ENCODE assay signal across 12 cellular contexts in genomic region chr5:68265347-68265746, GRCh38. TPM values are rescaled to one million over a fixed set of nuclear protein-coding genes. Genes with fewer than 3 reads are reported as not detected.
A peak's percentile ranks its signal among the peaks of the same experiment; 100 is the strongest.
DNase-seq lines count a peak whose midpoint lies in the region; ATAC-seq, FAIRE-seq and TF ChIP-seq lines count a peak whose summit lies in the region.
"Had no signal": no experiment of that assay in that cellular context is flagged by ENCODE, and none has a peak within 500 bp of the region (broad histone marks: within the 10 kb centered on the region; RNA-seq: fewer than 3 reads in every experiment).

No MANE protein-coding gene starts in this region.

- H3K4me2 ChIP-seq in HepG2 (ENCODE audit: low read depth, low read length): no peak overlapping the region

- H3K9me3 Mint-ChIP-seq in MCF 10A (ENCODE audit: unreplicated experiment): no peaks in the 10 kb centered on the region
- no peaks in the 10 kb centered on the region for H3K9me3 Mint-ChIP-seq in stimulated activated naive CD8-positive, alpha-beta T cell treated with anti-CD3 and anti-CD28 coated beads, Interleukin-15, amount 100 ng/mL, for 72 hours
- H3K9me3 Mint-ChIP-seq: activated T-helper 1 cell treated with anti-CD3 and anti-CD28 coated beads, Interleukin-12 subunit alpha, Interleukin-12 subunit beta, Interleukin-2, Interleukin-4 antibody, amounts not matched to agents 30 ng/mL and 10 ng/mL and 1 ng/mL, durations not matched to agents 14 hours and 24 hours and 36 hours had no signal

- peak overlapping the region; percentile 91 for H3K27ac Mint-ChIP-seq in MCF 10A (ENCODE audit: low read depth, unreplicated experiment)
- H3K27ac Mint-ChIP-seq in stimulated activated naive CD8-positive, alpha-beta T cell treated with anti-CD3 and anti-CD28 coated beads, Interleukin-15, amount 100 ng/mL, for 72 hours: peak overlapping the region; percentile 42 to 72

- peaks cover 68% of the 10 kb centered on the region for H3K4me1 Mint-ChIP-seq in MCF 10A (ENCODE audit: insufficient read depth, unreplicated experiment)
- H3K4me1 Mint-ChIP-seq in stimulated activated naive CD8-positive, alpha-beta T cell treated with anti-CD3 and anti-CD28 coated beads, Interleukin-15, amount 100 ng/mL, for 72 hours: peaks cover 68% of the 10 kb centered on the region

- POLR2A ChIA-PET in MCF 10A (lab: Yijun Ruan, JAX): interaction anchor here (1.2 to 1.3 kb wide), 2 partner anchors 15 to 52 kb away, joined by 3 to 4 read pairs; no protein-coding TSS in a partner anchor
- POLR2A ChIA-PET in HepG2 (lab: Yijun Ruan, JAX): no interaction called here

- no peak for TF ChIP-seq POLR2A in HepG2 (IDR thresholded peaks at IDR 0.05; ENCODE audit: insufficient read depth in 1 of 2, low read depth in 2 of 2, low read length in 2 of 2)

- ATAC-seq in HepG2 (peak; percentile 42), HG03520 (IDR thresholded peaks at IDR 0.05; ENCODE audit: unreplicated experiment) (no peak)
- no peak for ATAC-seq in stimulated activated naive CD8-positive, alpha-beta T cell treated with anti-CD3 and anti-CD28 coated beads, Interleukin-15, amount 100 ng/mL, for 72 hours

- no peaks in the 10 kb centered on the region; the same call in 1 of the 2 replicates for H4K20me1 ChIP-seq in HepG2 (ENCODE audit: insufficient read depth, low read length)

- no peak overlapping the region for H3K4me3 ChIP-seq in HepG2 (replicated peaks in 1 of 3; ENCODE audit: insufficient read depth in 1 of 3, low read depth in 2 of 3, low read length in 3 of 3)

- TF ChIP-seq RAD21 in HepG2 (CRISPR knock-in tag; IDR thresholded peaks at IDR 0.05): no peak

- peaks cover 84% of the 10 kb centered on the region for H3K4me1 ChIP-seq in HepG2 (ENCODE audit: insufficient read depth, low read length)

- FAIRE-seq in HepG2 (lab: Jason Lieb, UNC): no peak

- intact Hi-C loops in MCF 10A (cut with micrococcal nuclease) (no loop called here), HepG2 (cut with micrococcal nuclease; ENCODE audit: unreplicated experiment) (no loop called here)

- 53% methylated on average over 2 of the region's 2 CpGs for WGBS in HepG2 (ENCODE audit: low lambda C conversion rate)

- H3K9me3 ChIP-seq in KOPT-K1 (ENCODE audit: insufficient read depth, low read length, poor library complexity, severe bottlenecking) (no peaks in the 10 kb centered on the region), HepG2 (ENCODE audit: low read length) (no peaks in the 10 kb centered on the region)

- in situ Hi-C loops in HepG2 (cut with HindIII; ENCODE audit: extremely low pct_ligation_motif_present, low pct_unique_long_range_greater_than_20kb): no loop called here

- TF ChIP-seq EP300 in HepG2 (IDR thresholded peaks at IDR 0.05; ENCODE audit: low read depth in 2 of 2, low read length in 2 of 2) (no peak), HepG2 (CRISPR knock-in tag; IDR thresholded peaks at IDR 0.05; ENCODE audit: borderline replicate concordance) (no peak)

- TF ChIP-seq CTCF in MCF 10A (IDR thresholded peaks at IDR 0.05; ENCODE audit: unreplicated experiment) (no peak), HepG2 (CRISPR knock-in tag; IDR thresholded peaks at IDR 0.05) (no peak)

- H3K27ac ChIP-seq in KOPT-K1 (ENCODE audit: low read depth, low read length, poor library complexity, severe bottlenecking) (peak overlapping the region; percentile 37), HepG2 (ENCODE audit: extremely low read length, insufficient read depth, low read length) (peak overlapping the region; percentile 62)

- CTCF ChIA-PET in MCF 10A (lab: Yijun Ruan, JAX): interaction anchor here (0.6 kb wide), 1 partner anchor 12 kb away, joined by 3 read pairs; no protein-coding TSS in a partner anchor
- CTCF ChIA-PET in HepG2 (lab: Yijun Ruan, JAX; ENCODE audit: low intra/inter-chr PET ratio, low total read pairs): no interaction called here

- BruUV-seq in MCF 10A (replicated peaks; lab: Mats Ljungman, UMichigan) (no TSS peak), HepG2 (replicated peaks; lab: Mats Ljungman, UMichigan) (no TSS peak)

- H2AFZ ChIP-seq in HepG2 (ENCODE audit: low read length): no peak overlapping the region

- H3K79me2 ChIP-seq in HepG2 (ENCODE audit: insufficient read depth, low read length): peaks cover 36% of the 10 kb centered on the region

- DNase-seq in MCF 10A (ENCODE audit: unreplicated experiment): no peak
- DNase-seq in HepG2 (ENCODE audit: low spot score): no peak
- DNase-seq in stimulated activated naive CD8-positive, alpha-beta T cell treated with anti-CD3 and anti-CD28 coated beads, Interleukin-15, amount 100 ng/mL, for 72 hours: no peak
- no peak for DNase-seq in NCI-H1105 treated with DMSO at 0.1 percent for 48 hours (lab: John Stamatoyannopoulos, UW)
- no peak for DNase-seq in stimulated activated naive CD4-positive, alpha-beta T cell treated with Interleukin-2 at 50 U/mL for 16 hours (lab: John Stamatoyannopoulos, UW)
- no peak for DNase-seq in NCI-H1417 (lab: John Stamatoyannopoulos, UW)
- DNase-seq: NCI-H2227 treated with DMSO at 0.1 percent for 48 hours; stimulated activated CD4-positive, alpha-beta T cell treated with anti-CD3 and anti-CD28 coated beads, Interleukin-15, amount 100 ng/mL, for 24 hours; T-helper 1 cell had no signal

- H3K27me3 Mint-ChIP-seq in MCF 10A (ENCODE audit: insufficient read depth, unreplicated experiment): no peaks in the 10 kb centered on the region
- H3K27me3 Mint-ChIP-seq in stimulated activated naive CD8-positive, alpha-beta T cell treated with anti-CD3 and anti-CD28 coated beads, Interleukin-15, amount 100 ng/mL, for 72 hours: no peaks in the 10 kb centered on the region

- H3K9ac ChIP-seq in HepG2 (ENCODE audit: insufficient read depth, low read depth, low read length): no peak overlapping the region

- H3K4me3 Mint-ChIP-seq in MCF 10A (ENCODE audit: unreplicated experiment): no peak overlapping the region
- peak overlapping the region in 1 of 2 donors; percentile 8 for H3K4me3 Mint-ChIP-seq in stimulated activated naive CD8-positive, alpha-beta T cell treated with anti-CD3 and anti-CD28 coated beads, Interleukin-15, amount 100 ng/mL, for 72 hours
- H3K4me3 Mint-ChIP-seq: activated T-helper 1 cell treated with anti-CD3 and anti-CD28 coated beads, Interleukin-12 subunit alpha, Interleukin-12 subunit beta, Interleukin-2, Interleukin-4 antibody, amounts not matched to agents 30 ng/mL and 10 ng/mL and 1 ng/mL, durations not matched to agents 14 hours and 24 hours and 36 hours had no signal

- H3K36me3 Mint-ChIP-seq in MCF 10A (ENCODE audit: insufficient read depth, unreplicated experiment): peaks cover 71% of the 10 kb centered on the region

- H3K36me3 ChIP-seq in KOPT-K1 (ENCODE audit: insufficient read depth, low read length) (no peaks in the 10 kb centered on the region), HepG2 (replicated peaks in 1 of 2; ENCODE audit: control insufficient read depth in 1 of 2, insufficient read depth in 2 of 2, low read length in 2 of 2) (no peaks in the 10 kb centered on the region)

- no peaks in the 10 kb centered on the region for H3K27me3 ChIP-seq in HepG2 (ENCODE audit: control insufficient read depth in 1 of 2, insufficient read depth in 2 of 2, low read length in 2 of 2)

TF ChIP-seq in HepG2, 621 proteins besides CTCF, POLR2A, EP300 and RAD21 (continues in another document):
- no peak for TF ChIP-seq ZNF616 (CRISPR knock-in tag; IDR thresholded peaks at IDR 0.05; ENCODE audit: low read depth)
- TF ChIP-seq FOXK2 (IDR thresholded peaks at IDR 0.05): no peak
- no peak for TF ChIP-seq MLX (CRISPR knock-in tag; IDR thresholded peaks at IDR 0.05)

RNA-seq across cellular contexts. Expression of gene PIK3R1, which starts 49.8 kb away (rescaled TPM):
- total RNA-seq in MCF 10A (2022) (124 and 151 TPM in 2 replicates), HepG2 (2016; rRNA removed; fragmentation: Illumina TruSeq; extraction: Trizol) (21.3 and 26.0 TPM in 2 replicates)
- 15.6 and 18.1 TPM in 2 replicates for total RNA-seq in HepG2 (2016; cell fraction: cytosol; rRNA removed; fragmentation: Illumina TruSeq; extraction: Trizol; ENCODE audit: low read depth)
- total RNA-seq in HepG2 (2016; cell fraction: insoluble cytoplasmic fraction; rRNA removed; fragmentation: Illumina TruSeq; extraction: Trizol): 23.2 and 24.7 TPM in 2 replicates
- 8.9 and 10.9 TPM in 2 replicates for total RNA-seq in HepG2 (2016; cell fraction: membrane; rRNA removed; fragmentation: Illumina TruSeq; extraction: Trizol)
- 42.9 and 43.7 TPM in 2 replicates for total RNA-seq in HepG2 (2016; cell fraction: nucleus; rRNA removed; fragmentation: Illumina TruSeq; extraction: Trizol)
- 6.4 and 8.4 TPM in 2 replicates for polyA plus RNA-seq in HepG2 (2011; rRNA removed)
- polyA plus RNA-seq in HepG2 (2011; cell fraction: cytosol; rRNA removed): 3.4 and 4.1 TPM in 2 replicates
- polyA plus RNA-seq in HepG2 (2011; cell fraction: nucleus; rRNA removed): 4.4 and 7.1 TPM in 2 replicates
- polyA plus RNA-seq in HepG2 (2012): 7.9 and 11.9 TPM in 2 replicates
- 0.45 and 0.52 TPM in 2 replicates for polyA plus RNA-seq in HepG2 (2016; cell fraction: cytosol; fragmentation: Illumina TruSeq; extraction: Trizol; ENCODE audit: low read depth)
- 19.5 and 20.2 TPM in 2 replicates for polyA plus RNA-seq in HepG2 (2016; cell fraction: insoluble cytoplasmic fraction; fragmentation: Illumina TruSeq; extraction: Trizol; ENCODE audit: low read depth)
- polyA plus RNA-seq in HepG2 (2016; cell fraction: membrane; fragmentation: Illumina TruSeq; extraction: Trizol; ENCODE audit: low read depth): 1.8 and 2.2 TPM in 2 replicates
- polyA plus RNA-seq in HepG2 (2016; cell fraction: nucleus; fragmentation: Illumina TruSeq; extraction: Trizol; ENCODE audit: insufficient read depth, low read depth): 35.9 and 42.5 TPM in 2 replicates
- polyA minus RNA-seq in HepG2 (2011; rRNA and poly(A)+ RNA removed; ENCODE audit: low replicate concordance): 0.19 and 11.0 TPM in 2 replicates
- polyA minus RNA-seq in HepG2 (2011; cell fraction: cytosol; rRNA and poly(A)+ RNA removed): 9.1 and 9.7 TPM in 2 replicates
- polyA minus RNA-seq in HepG2 (2011; cell fraction: nucleus; rRNA and poly(A)+ RNA removed): 46.5 and 49.8 TPM in 2 replicates
